In genomic region chr17:37405955-37406634, GRCh38 we compare ENCODE assay signal across 8 cellular contexts. TPM values are rescaled to one million over a fixed set of nuclear protein-coding genes. Genes with fewer than 3 reads are reported as not detected.
DNase-seq lines count a peak whose midpoint lies in the region; ATAC-seq, FAIRE-seq and TF ChIP-seq lines count a peak whose summit lies in the region.

No MANE protein-coding gene starts in this region.

- peak overlapping the region; percentile 95 for H4K8ac ChIP-seq in H1 (ENCODE audit: extremely low read depth, insufficient read depth, low read length)

- H3K4me1 Mint-ChIP-seq in HFFc6 (ENCODE audit: low read depth) (peaks cover 34% of the 10 kb centered on the region), neural progenitor cell (peaks cover 27% of the 10 kb centered on the region)

- H4K20me1 ChIP-seq in OCI-LY7 (ENCODE audit: insufficient read depth, low read length) (no peaks in the 10 kb centered on the region), H1 (replicated peaks in 1 of 2; ENCODE audit: control insufficient read depth in 1 of 2, insufficient read depth in 2 of 2, low read length in 2 of 2) (no peaks in the 10 kb centered on the region), neural progenitor cell (ENCODE audit: low read depth) (no peaks in the 10 kb centered on the region)

- TSS peak; percentile 87 for BruUV-seq in OCI-LY7 (replicated peaks; lab: Mats Ljungman, UMichigan)

- peak overlapping the region; percentile 77 to 90 (median 82) for H3K9ac ChIP-seq in H1 (replicated peaks in 1 of 4; ENCODE audit: extremely low read depth in 1 of 4, low read depth in 3 of 4, low read length in 3 of 4)
- peak overlapping the region; percentile 47 for H3K9ac ChIP-seq in neural progenitor cell

- peaks cover 21% of the 10 kb centered on the region for H3K36me3 Mint-ChIP-seq in HFFc6 (ENCODE audit: low read depth)
- H3K36me3 Mint-ChIP-seq in neural progenitor cell, result peaks cover 11% of the 10 kb centered on the region

- H3K27me3 Mint-ChIP-seq in HFFc6 (ENCODE audit: insufficient read depth), result no peaks in the 10 kb centered on the region
- peaks cover 9% of the 10 kb centered on the region for H3K27me3 Mint-ChIP-seq in neural progenitor cell (ENCODE audit: insufficient read depth, low read depth)

- peak overlapping the region; percentile 90 for H3K56ac ChIP-seq in H1 (replicated peaks; ENCODE audit: insufficient read length, low read depth, low read length)

- DNase-seq in HFFc6 (peak; percentile 4), OCI-LY7 (ENCODE audit: low spot score) (peak; percentile 34), H1 (ENCODE audit: low read depth in 1 of 2, low spot score in 2 of 2) (no peak), neural progenitor cell (ENCODE audit: low spot score) (no peak), AML-193 (lab: John Stamatoyannopoulos, UW) (no peak), cortex of kidney (lab: John Stamatoyannopoulos, UW) (no peak)
- DNase-seq in activated CD4-positive, alpha-beta T cell treated with anti-CD3 and anti-CD28 coated beads for 4 hours, result no peak

- no peak for TF ChIP-seq POLR2A in GM18505 (IDR thresholded peaks at IDR 0.05; ENCODE audit: borderline replicate concordance, extremely low read depth, insufficient read depth, insufficient read length)
- no peak for TF ChIP-seq POLR2A in H1 (IDR thresholded peaks at IDR 0.05; ENCODE audit: control extremely low read depth in 1 of 2, low read depth in 2 of 2, low read length in 2 of 2)

- peaks cover 24% of the 10 kb centered on the region for H3K4me1 ChIP-seq in OCI-LY7 (ENCODE audit: insufficient read depth, low read length, poor library complexity, severe bottlenecking)
- peaks cover 0 to 3% (median 0%) of the 10 kb centered on the region in 4 experiments; a peak in 2 of 7 replicates for H3K4me1 ChIP-seq in H1 (replicated peaks in 1 of 4; ENCODE audit: control insufficient read depth in 3 of 4, insufficient read depth in 4 of 4, low read length in 3 of 4)
- H3K4me1 ChIP-seq in neural progenitor cell, result peaks cover 6% of the 10 kb centered on the region

- H3K4me3 Mint-ChIP-seq in HFFc6 (peak overlapping the region; percentile 96), neural progenitor cell (peak overlapping the region; percentile 98)

- H2BK5ac ChIP-seq in H1 (ENCODE audit: low read depth, low read length), result peak overlapping the region; percentile 77; the same call in 1 of the 2 replicates

- H3K9me3 ChIP-seq in OCI-LY7 (ENCODE audit: low read length) (no peaks in the 10 kb centered on the region), H1 (ENCODE audit: insufficient read depth in 2 of 2, low read depth in 1 of 2, low read length in 1 of 2) (no peaks in the 10 kb centered on the region), neural progenitor cell (ENCODE audit: low read depth) (no peaks in the 10 kb centered on the region)

- TF ChIP-seq CTCF in HFFc6 (IDR thresholded peaks at IDR 0.05), result no peak
- TF ChIP-seq CTCF in OCI-LY7 (conservative IDR thresholded peaks at IDR 0.05; ENCODE audit: low read length), result no peak
- no peak for TF ChIP-seq CTCF in H1 (IDR thresholded peaks at IDR 0.05; ENCODE audit: control extremely low read depth in 1 of 3, insufficient read depth in 1 of 3, low read depth in 1 of 3, low read length in 3 of 3)
- no peak for TF ChIP-seq CTCF in neural progenitor cell (IDR thresholded peaks at IDR 0.05)

- H2BK12ac ChIP-seq in H1 (ENCODE audit: low read depth, low read length), result no peak overlapping the region

- H3K79me2 ChIP-seq in OCI-LY7 (ENCODE audit: insufficient read depth, low read depth, low read length) (peaks cover 40% of the 10 kb centered on the region), H1 (ENCODE audit: control insufficient read depth in 1 of 2, insufficient read depth in 2 of 2, low read length in 2 of 2) (peaks cover 0 to 12% of the 10 kb centered on the region in 2 experiments; a peak in 1 of 4 replicates), neural progenitor cell (ENCODE audit: low read depth) (peaks cover 48% of the 10 kb centered on the region)

- H3K9me2 ChIP-seq in OCI-LY7 (ENCODE audit: insufficient read depth, low read length), result no peaks in the 10 kb centered on the region

- 6% methylated on average over 21 of the region's 21 CpGs; no CpG with 5 or more reads in 1 of the 2 experiments for WGBS in H1 (ENCODE audit: extremely low coverage in 1 of 2, insufficient coverage in 1 of 2, insufficient read length in 1 of 2, insufficient replicate concordance in 2 of 2, low coverage in 1 of 2, low lambda C conversion rate in 2 of 2, missing lambda C conversion rate in 1 of 2), 2 experiments

- TF ChIP-seq EP300 in H1 (IDR thresholded peaks at IDR 0.05; ENCODE audit: borderline replicate concordance in 1 of 2, low read depth in 2 of 2, low read length in 2 of 2), result no peak

- H3K14ac ChIP-seq in H1 (ENCODE audit: insufficient read length), result peak overlapping the region; percentile 93

- intact Hi-C loops in OCI-LY7 (cut with micrococcal nuclease; ENCODE audit: unreplicated experiment), result loop anchor here (2.0 kb wide), 2 partner anchors 47 to 83 kb away; partner anchors contain the start of gene DUSP14

- H3K9me3 Mint-ChIP-seq in HFFc6, result no peaks in the 10 kb centered on the region
- H3K9me3 Mint-ChIP-seq in neural progenitor cell, result no peaks in the 10 kb centered on the region

- POLR2A ChIA-PET in OCI-LY7 (lab: Charles Lee), result no interaction called here
- POLR2A ChIA-PET in H1 (lab: Charles Lee; ENCODE audit: partially characterized antibody), result interaction anchor here (0.7 kb wide), 1 partner anchor 530 kb away, joined by 3 read pairs; no protein-coding TSS in a partner anchor

- H3K27ac Mint-ChIP-seq in HFFc6 (peak overlapping the region; percentile 92), neural progenitor cell (peak overlapping the region; percentile 95)

- no peaks in the 10 kb centered on the region for H3K27me3 ChIP-seq in H1 (replicated peaks in 1 of 4; ENCODE audit: control insufficient read depth in 3 of 4, extremely low read depth in 1 of 4, insufficient read depth in 3 of 4, low read length in 3 of 4)
- H3K27me3 ChIP-seq in neural progenitor cell, result no peaks in the 10 kb centered on the region

- H3K4ac ChIP-seq in H1 (replicated peaks; ENCODE audit: insufficient read length, low read depth, low read length), result peak overlapping the region; percentile 98

- H3K36me3 ChIP-seq in OCI-LY7 (ENCODE audit: insufficient read depth, low read length) (peaks cover 27% of the 10 kb centered on the region), H1 (ENCODE audit: control insufficient read depth in 2 of 4, insufficient read depth in 4 of 4, low read length in 3 of 4) (peaks cover 2 to 5% (median 3%) of the 10 kb centered on the region in 4 experiments; a peak in 4 of 8 replicates), neural progenitor cell (no peaks in the 10 kb centered on the region)

- no peak for TF ChIP-seq RAD21 in H1 (IDR thresholded peaks at IDR 0.05 in 1 of 2, conservative IDR thresholded peaks at IDR 0.05 in 1 of 2; ENCODE audit: low read depth in 2 of 2, low read length in 2 of 2)

- H3K79me1 ChIP-seq in H1 (ENCODE audit: low read depth, low read length), result peaks cover 5% of the 10 kb centered on the region

- H3K4me3 ChIP-seq in OCI-LY7 (ENCODE audit: low read depth, low read length, poor library complexity, severe bottlenecking) (peak overlapping the region; percentile 97), H1 (ENCODE audit: extremely low read depth in 1 of 4, insufficient read depth in 2 of 4, low read depth in 3 of 4, low read length in 4 of 4) (peak overlapping the region; percentile 87 to 93 (median 91)), neural progenitor cell (peak overlapping the region; percentile 72)

- peak overlapping the region; percentile 39 for H2BK120ac ChIP-seq in H1 (replicated peaks; ENCODE audit: low read depth, low read length)

- peaks cover 8% of the 10 kb centered on the region for H3K23me2 ChIP-seq in H1 (ENCODE audit: low read depth, low read length)

- H3K4me2 ChIP-seq in OCI-LY7 (ENCODE audit: low read length), result peak overlapping the region; percentile 84
- peak overlapping the region; percentile 82 to 96 for H3K4me2 ChIP-seq in H1 (ENCODE audit: insufficient read depth in 1 of 2, low read depth in 2 of 2, low read length in 2 of 2)
- peak overlapping the region; percentile 96 for H3K4me2 ChIP-seq in neural progenitor cell

- no peak overlapping the region for H2AK5ac ChIP-seq in H1 (ENCODE audit: low read depth, low read length)

- H3F3A ChIP-seq in neural progenitor cell (ENCODE audit: low read depth), result peaks cover 27% of the 10 kb centered on the region

- peak overlapping the region; percentile 98 for H4K5ac ChIP-seq in H1 (ENCODE audit: insufficient read length, low read depth, low read length)

- peak overlapping the region; percentile 99 for H3K18ac ChIP-seq in H1 (ENCODE audit: extremely low read depth, low read length)

- H2BK20ac ChIP-seq in H1 (ENCODE audit: low read length), result no peak overlapping the region

- H3K27ac ChIP-seq in OCI-LY7 (ENCODE audit: low read depth, low read length, poor library complexity, severe bottlenecking) (peak overlapping the region; percentile 61), H1 (ENCODE audit: low read depth, low read length) (peak overlapping the region; percentile 12), neural progenitor cell (peak overlapping the region; percentile 80)

- H3K23ac ChIP-seq in H1 (ENCODE audit: insufficient read length), result no peak overlapping the region

- H4K91ac ChIP-seq in H1 (replicated peaks; ENCODE audit: insufficient read length, low read length), result peak overlapping the region; percentile 95

- no peak for FAIRE-seq in H1 (lab: Jason Lieb, UNC)

- peak; percentile 35 for ATAC-seq in GM18505 (IDR thresholded peaks at IDR 0.05; ENCODE audit: unreplicated experiment)

- H2BK15ac ChIP-seq in H1 (ENCODE audit: low read length), result no peak overlapping the region

- H2AFZ ChIP-seq in OCI-LY7 (ENCODE audit: low read length) (peak overlapping the region; percentile 92), H1 (ENCODE audit: low read length) (peak overlapping the region; percentile 53), neural progenitor cell (replicated peaks) (peak overlapping the region; percentile 87)

- CTCF ChIA-PET in OCI-LY7 (lab: Charles Lee; ENCODE audit: unreplicated experiment), result no interaction called here
- CTCF ChIA-PET in H1 (lab: Charles Lee; ENCODE audit: partially characterized antibody), result interaction anchor here (1.5 kb wide), 1 partner anchor 32 kb away, joined by 9 read pairs; no protein-coding TSS in a partner anchor

RNA-seq across cellular contexts. Expression of gene ACACA, which starts 0.5 kb away (rescaled TPM):
- total RNA-seq in HFFc6 (2021; fragmentation: NEBNext Ultra II Directional; extraction: Animal tissue kit (Norgen Biotek cat#: 25700)), result 10 to 100 TPM; 37.7 to 43.0 (median 40.7) TPM
- 32.1 and 45.4 TPM in 2 replicates for total RNA-seq in OCI-LY7 (2014; rRNA removed; shearing (Covaris generic))
- 80.5 and 98.3 TPM in 2 replicates for total RNA-seq in OCI-LY7 (2022)
- total RNA-seq in H1 (2021; fragmentation: NEBNext Ultra II Directional; extraction: Animal tissue kit (Norgen Biotek cat#: 25700)), result 160 and 171 TPM in 2 replicates
- 64.0 and 74.0 TPM in 2 replicates for polyA plus RNA-seq in H1 (2011; rRNA removed)
- 69.4 TPM for polyA plus RNA-seq in H1 (2011; cell fraction: cytosol; rRNA removed)
- polyA plus RNA-seq in H1 (2011; cell fraction: nucleus; rRNA removed), result 108 TPM
- polyA plus RNA-seq in H1 (2012, experiment 1 of 2), result 81.4 to 104 TPM (median 89.5 TPM) in 4 replicates
- polyA plus RNA-seq in H1 (2012, experiment 2 of 2), result 12.2 TPM
- 40.9 TPM for polyA plus RNA-seq in H1 (2013, experiment 1 of 2)
- 40.4 TPM for polyA plus RNA-seq in H1 (2013, experiment 2 of 2)
- polyA minus RNA-seq in H1 (2011; rRNA and poly(A)+ RNA removed), result 334 and 383 TPM in 2 replicates
- 216 TPM for polyA minus RNA-seq in H1 (2011; cell fraction: cytosol; rRNA and poly(A)+ RNA removed)
- polyA minus RNA-seq in H1 (2011; cell fraction: nucleus; rRNA and poly(A)+ RNA removed), result 428 TPM
- 88.6 and 94.9 TPM in 2 replicates for total RNA-seq in neural progenitor cell (ENCODE audit: low replicate concordance)

RNA-seq across cellular contexts. Expression of gene TADA2A, which starts 0.6 kb away (rescaled TPM):
- 10 to 100 TPM; 12.4 to 17.9 (median 16.2) TPM for total RNA-seq in HFFc6 (2021; fragmentation: NEBNext Ultra II Directional; extraction: Animal tissue kit (Norgen Biotek cat#: 25700))
- total RNA-seq in OCI-LY7 (2014; rRNA removed; shearing (Covaris generic)), result 35.8 and 53.5 TPM in 2 replicates
- total RNA-seq in OCI-LY7 (2022) (44.5 and 46.3 TPM in 2 replicates), neural progenitor cell (ENCODE audit: low replicate concordance) (25.4 and 30.7 TPM in 2 replicates)
- 18.2 and 18.5 TPM in 2 replicates for total RNA-seq in H1 (2021; fragmentation: NEBNext Ultra II Directional; extraction: Animal tissue kit (Norgen Biotek cat#: 25700))
- polyA plus RNA-seq in H1 (2011; rRNA removed), result 4.7 and 8.4 TPM in 2 replicates
- polyA plus RNA-seq in H1 (2011; cell fraction: cytosol; rRNA removed), result 10.1 TPM
- 15.4 TPM for polyA plus RNA-seq in H1 (2011; cell fraction: nucleus; rRNA removed)
- polyA plus RNA-seq in H1 (2012, experiment 1 of 2), result 12.9 to 19.6 TPM (median 14.9 TPM) in 4 replicates
- polyA plus RNA-seq in H1 (2012, experiment 2 of 2), result 7.0 TPM
- polyA plus RNA-seq in H1 (2013, experiment 1 of 2), result 14.3 TPM
- 15.0 TPM for polyA plus RNA-seq in H1 (2013, experiment 2 of 2)
- polyA minus RNA-seq in H1 (2011; rRNA and poly(A)+ RNA removed), result 37.6 and 43.3 TPM in 2 replicates
- polyA minus RNA-seq in H1 (2011; cell fraction: cytosol; rRNA and poly(A)+ RNA removed), result 9.5 TPM
- polyA minus RNA-seq in H1 (2011; cell fraction: nucleus; rRNA and poly(A)+ RNA removed), result 29.8 TPM

RNA-seq across cellular contexts. Expression of gene C17orf78, which starts 30.3 kb away (rescaled TPM):
- total RNA-seq in HFFc6 (2021; fragmentation: NEBNext Ultra II Directional; extraction: Animal tissue kit (Norgen Biotek cat#: 25700)), result not detected
- total RNA-seq in OCI-LY7 (2014; rRNA removed; shearing (Covaris generic)), result not detected in 2 replicates
- total RNA-seq in OCI-LY7 (2022), result not detected in 2 replicates
- total RNA-seq in H1 (2021; fragmentation: NEBNext Ultra II Directional; extraction: Animal tissue kit (Norgen Biotek cat#: 25700)), result not detected in 2 replicates
- polyA plus RNA-seq in H1 (2011; rRNA removed), result not detected in 2 replicates
- polyA plus RNA-seq in H1 (2011; cell fraction: cytosol; rRNA removed), result not detected
- not detected for polyA plus RNA-seq in H1 (2011; cell fraction: nucleus; rRNA removed)
- polyA plus RNA-seq in H1 (2012, experiment 1 of 2), result not detected in 4 replicates
- polyA plus RNA-seq in H1 (2012, experiment 2 of 2), result not detected
- not detected for polyA plus RNA-seq in H1 (2013, experiment 1 of 2)
- not detected for polyA plus RNA-seq in H1 (2013, experiment 2 of 2)
- polyA minus RNA-seq in H1 (2011; rRNA and poly(A)+ RNA removed), result not detected in 2 replicates
- not detected for polyA minus RNA-seq in H1 (2011; cell fraction: cytosol; rRNA and poly(A)+ RNA removed)
- not detected for polyA minus RNA-seq in H1 (2011; cell fraction: nucleus; rRNA and poly(A)+ RNA removed)
- not detected in 2 replicates for total RNA-seq in neural progenitor cell (ENCODE audit: low replicate concordance)

Comparison
In these comparisons a context has a peak if more than half of its experiments do, and no peak if none do; other contexts are left out.
1. DNase-seq: peak in HFFc6 (single experiment) and OCI-LY7 (single experiment); none in H1 (0 of 2), neural progenitor cell (single experiment), AML-193 (0 of 2), cortex of kidney (single experiment) and activated CD4-positive, alpha-beta T cell treated with anti-CD3 and anti-CD28 coated beads for 4 hours (0 of 2).
2. H3K27ac ChIP-seq: peak in every context shown above with its lines; median percentile 80 in neural progenitor cell; 61 in OCI-LY7; 12 in H1.
3. Peak in every context shown above with its lines, with median percentiles within 50 percentile points of each other: H2AFZ ChIP-seq, H3K4me2 ChIP-seq and H3K4me3 ChIP-seq.